Comparison of ENCODE assay signal across 21 cellular contexts in the genomic region with DNA sequence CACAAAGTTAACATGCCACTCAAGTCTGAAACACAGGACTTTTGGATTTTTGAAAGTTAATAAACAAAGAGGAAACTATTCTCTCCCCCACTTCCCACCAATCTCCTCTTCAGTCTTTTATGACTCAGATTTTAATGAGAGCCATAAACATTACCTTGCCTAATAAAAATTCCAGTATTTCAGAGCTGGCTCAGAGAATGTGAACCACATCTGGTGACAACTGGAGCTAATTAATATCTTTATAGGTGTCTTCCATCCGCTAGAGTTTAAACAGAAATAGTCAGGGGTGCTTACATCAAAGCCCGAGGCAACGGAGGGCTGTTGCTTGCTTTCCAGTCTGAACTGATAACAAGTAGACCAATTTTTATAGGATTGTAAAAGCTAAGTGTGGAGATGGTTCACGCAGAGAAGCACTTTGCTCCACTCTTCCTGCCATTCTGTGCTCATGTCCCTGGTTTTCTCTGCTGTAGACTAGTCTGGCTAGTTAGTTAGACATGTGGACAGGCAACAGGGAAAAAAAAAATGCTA.
DNase-seq lines count a peak whose midpoint lies in the region; FAIRE-seq and TF ChIP-seq lines count a peak whose summit lies in the region.
"Had no signal": no experiment of that assay in that cellular context is flagged by ENCODE, and none has a peak within 500 bp of the region (broad histone marks: within the 10 kb centered on the region; RNA-seq: fewer than 3 reads in every experiment).

No MANE protein-coding gene starts in this region.

- TF ChIP-seq CTCF in LNCaP clone FGC (IDR thresholded peaks at IDR 0.05; ENCODE audit: control insufficient read depth, extremely low read depth, insufficient read depth) (no peak), H1 (IDR thresholded peaks at IDR 0.05; ENCODE audit: control extremely low read depth in 1 of 3, insufficient read depth in 1 of 3, low read depth in 1 of 3, low read length in 3 of 3) (no peak), osteoblast (IDR thresholded peaks at IDR 0.05; ENCODE audit: extremely low read depth, low read depth, low read length) (no peak)

- H3K27me3 ChIP-seq in H1 (replicated peaks in 1 of 4; ENCODE audit: control insufficient read depth in 3 of 4, extremely low read depth in 1 of 4, insufficient read depth in 3 of 4, low read length in 3 of 4) (no peaks in the 10 kb centered on the region), mesenchymal stem cell (ENCODE audit: control insufficient read depth in 1 of 2, insufficient read depth in 1 of 2, low read length in 2 of 2) (no peaks in the 10 kb centered on the region), osteoblast (ENCODE audit: insufficient read depth, low read length) (no peaks in the 10 kb centered on the region)
- H3K27me3 ChIP-seq: neural progenitor cell had no signal

- in situ Hi-C loops in Caki2 (cut with HindIII; ENCODE audit: low pct_unique_long_range_greater_than_20kb, low sequenced_read_pairs), result no loop called here

- H3K9ac ChIP-seq in H1 (replicated peaks in 1 of 4; ENCODE audit: extremely low read depth in 1 of 4, low read depth in 3 of 4, low read length in 3 of 4), result no peak overlapping the region
- no peak overlapping the region for H3K9ac ChIP-seq in mesenchymal stem cell (ENCODE audit: low read length)
- H3K9ac ChIP-seq: neural progenitor cell had no signal

- H3K4me3 Mint-ChIP-seq in T-helper 2 cell treated with Interferon-gamma antibody and Interleukin-4, amounts not matched to agents 5 μg/mL and 100 μg/mL, for 36 hours, result no peak overlapping the region
- H3K4me3 Mint-ChIP-seq: activated CD4-positive, alpha-beta T cell treated with anti-CD3 and anti-CD28 coated beads for 36 hours; CD4-positive, CD25-positive, alpha-beta regulatory T cell; neural progenitor cell had no signal

- no peak overlapping the region for H4K8ac ChIP-seq in H1 (ENCODE audit: extremely low read depth, insufficient read depth, low read length)
- no peak overlapping the region for H4K8ac ChIP-seq in mesenchymal stem cell (ENCODE audit: low read length)

- no peaks in the 10 kb centered on the region for H3K4me1 Mint-ChIP-seq in T-helper 2 cell treated with Interferon-gamma antibody and Interleukin-4, amounts not matched to agents 5 μg/mL and 100 μg/mL, for 36 hours (ENCODE audit: low read depth)
- H3K4me1 Mint-ChIP-seq: activated CD4-positive, alpha-beta T cell treated with anti-CD3 and anti-CD28 coated beads for 36 hours; CD4-positive, CD25-positive, alpha-beta regulatory T cell had no signal

- no peaks in the 10 kb centered on the region for H3K79me2 ChIP-seq in H1 (ENCODE audit: control insufficient read depth in 1 of 2, insufficient read depth in 2 of 2, low read length in 2 of 2)
- H3K79me2 ChIP-seq in osteoblast (ENCODE audit: insufficient read depth, low read length), result no peaks in the 10 kb centered on the region

- H2BK120ac ChIP-seq in H1 (replicated peaks; ENCODE audit: low read depth, low read length) (peak overlapping the region; percentile 21), mesenchymal stem cell (ENCODE audit: low read depth, low read length) (no peak overlapping the region)

- no peaks in the 10 kb centered on the region for H3K36me3 ChIP-seq in H1 (ENCODE audit: control insufficient read depth in 2 of 4, insufficient read depth in 4 of 4, low read length in 3 of 4)
- H3K36me3 ChIP-seq in mesenchymal stem cell (ENCODE audit: control insufficient read depth in 1 of 2, insufficient read depth in 2 of 2, low read depth in 1 of 2, low read length in 2 of 2), result no peaks in the 10 kb centered on the region
- no peaks in the 10 kb centered on the region for H3K36me3 ChIP-seq in osteoblast (ENCODE audit: insufficient read depth, low read length)
- H3K36me3 ChIP-seq: heart right ventricle, neural progenitor cell had no signal

- DNase-seq in Caki2 (ENCODE audit: low read depth) (peak; percentile 33), LNCaP clone FGC (ENCODE audit: low read depth) (peak; percentile 54), H1 (ENCODE audit: low read depth in 1 of 2, low spot score in 2 of 2) (no peak), mesenchymal stem cell (peak; percentile 49), osteoblast (ENCODE audit: insufficient read length, low spot score, missing footprints) (no peak), CD1c-positive myeloid dendritic cell (ENCODE audit: extremely low spot score) (no peak), KG1 (lab: John Stamatoyannopoulos, UW) (no peak)
- DNase-seq in T-helper 2 cell treated with Interferon-gamma antibody and Interleukin-4, amounts not matched to agents 5 μg/mL and 100 μg/mL, for 36 hours (ENCODE audit: low spot score), result no peak
- DNase-seq: activated CD4-positive, alpha-beta T cell treated with anti-CD3 and anti-CD28 coated beads for 36 hours; activated naive CD4-positive, alpha-beta T cell treated with anti-CD3 and anti-CD28 coated beads, Interleukin-2, amount 50 U/mL, for 16 hours; activated T-cell treated with anti-CD3 and anti-CD28 coated beads, Interleukin-2, amount 50 U/mL, for 48 hours; anterior cingulate cortex; CD4-positive, CD25-positive, alpha-beta regulatory T cell; DMS79; heart right ventricle; IMR-90; NCI-H1694 treated with DMSO at 0.1 percent for 48 hours; NCI-H748 treated with DMSO at 0.1 percent for 48 hours; SHP77 treated with DMSO at 0.1 percent for 48 hours had no signal

- no peak for TF ChIP-seq RAD21 in H1 (IDR thresholded peaks at IDR 0.05 in 1 of 2, conservative IDR thresholded peaks at IDR 0.05 in 1 of 2; ENCODE audit: low read depth in 2 of 2, low read length in 2 of 2)

- no peaks in the 10 kb centered on the region for H3K23me2 ChIP-seq in H1 (ENCODE audit: low read depth, low read length)

- no peaks in the 10 kb centered on the region for H3K36me3 Mint-ChIP-seq in T-helper 2 cell treated with Interferon-gamma antibody and Interleukin-4, amounts not matched to agents 5 μg/mL and 100 μg/mL, for 36 hours (ENCODE audit: low read depth)
- H3K36me3 Mint-ChIP-seq: CD4-positive, CD25-positive, alpha-beta regulatory T cell; neural progenitor cell had no signal

- H3K18ac ChIP-seq in H1 (ENCODE audit: extremely low read depth, low read length) (no peak overlapping the region), mesenchymal stem cell (ENCODE audit: low read depth in 1 of 2, low read length in 2 of 2) (no peak overlapping the region)

- no peak overlapping the region for H3K27ac ChIP-seq in H1 (ENCODE audit: low read depth, low read length)
- H3K27ac ChIP-seq in mesenchymal stem cell (ENCODE audit: low read length, poor library complexity, severe bottlenecking), result no peak overlapping the region
- H3K27ac ChIP-seq in osteoblast (ENCODE audit: low read depth, low read length), result no peak overlapping the region
- H3K27ac ChIP-seq: heart right ventricle, HL-60, neural progenitor cell had no signal

- no peak overlapping the region for H3K56ac ChIP-seq in H1 (replicated peaks; ENCODE audit: insufficient read length, low read depth, low read length)

- H3K23ac ChIP-seq in H1 (ENCODE audit: insufficient read length) (no peak overlapping the region), mesenchymal stem cell (ENCODE audit: low read length in 2 of 2) (no peak overlapping the region)

- H3K79me1 ChIP-seq in H1 (ENCODE audit: low read depth, low read length) (no peaks in the 10 kb centered on the region), mesenchymal stem cell (replicated peaks; ENCODE audit: low read length, poor library complexity, severe bottlenecking) (no peaks in the 10 kb centered on the region)

- H2AK5ac ChIP-seq in H1 (ENCODE audit: low read depth, low read length) (no peak overlapping the region), mesenchymal stem cell (ENCODE audit: low read length, severe bottlenecking) (no peak overlapping the region)

- no peak overlapping the region for H3K4me3 ChIP-seq in LNCaP clone FGC (ENCODE audit: low read depth, low read length)
- no peak overlapping the region for H3K4me3 ChIP-seq in H1 (ENCODE audit: extremely low read depth in 1 of 4, insufficient read depth in 2 of 4, low read depth in 3 of 4, low read length in 4 of 4)
- no peak overlapping the region for H3K4me3 ChIP-seq in mesenchymal stem cell (ENCODE audit: insufficient read depth in 1 of 2, low read depth in 1 of 2, low read length in 2 of 2)
- no peak overlapping the region for H3K4me3 ChIP-seq in osteoblast (ENCODE audit: insufficient read depth, low read length)
- H3K4me3 ChIP-seq: heart right ventricle, neural progenitor cell had no signal

- no peak overlapping the region for H3K27ac Mint-ChIP-seq in T-helper 2 cell treated with Interferon-gamma antibody and Interleukin-4, amounts not matched to agents 5 μg/mL and 100 μg/mL, for 36 hours
- H3K27ac Mint-ChIP-seq: activated CD4-positive, alpha-beta T cell treated with anti-CD3 and anti-CD28 coated beads for 36 hours; CD4-positive, CD25-positive, alpha-beta regulatory T cell; neural progenitor cell had no signal

- FAIRE-seq in H1 (lab: Jason Lieb, UNC), result no peak

- H2BK12ac ChIP-seq in H1 (ENCODE audit: low read depth, low read length) (no peak overlapping the region), mesenchymal stem cell (ENCODE audit: low read length in 2 of 2) (no peak overlapping the region)

- no peak for TF ChIP-seq EP300 in H1 (IDR thresholded peaks at IDR 0.05; ENCODE audit: borderline replicate concordance in 1 of 2, low read depth in 2 of 2, low read length in 2 of 2)

- H3K27me3 Mint-ChIP-seq in T-helper 2 cell treated with Interferon-gamma antibody and Interleukin-4, amounts not matched to agents 5 μg/mL and 100 μg/mL, for 36 hours (ENCODE audit: low read depth), result no peaks in the 10 kb centered on the region
- H3K27me3 Mint-ChIP-seq: CD4-positive, CD25-positive, alpha-beta regulatory T cell had no signal

- no peak for TF ChIP-seq POLR2A in H1 (IDR thresholded peaks at IDR 0.05; ENCODE audit: control extremely low read depth in 1 of 2, low read depth in 2 of 2, low read length in 2 of 2)

- no peak overlapping the region for H2BK5ac ChIP-seq in H1 (ENCODE audit: low read depth, low read length)
- H2BK5ac ChIP-seq in mesenchymal stem cell (ENCODE audit: low read depth, low read length, poor library complexity, severe bottlenecking), result no peak overlapping the region

- H3K14ac ChIP-seq in H1 (ENCODE audit: insufficient read length), result no peak overlapping the region
- H3K14ac ChIP-seq in mesenchymal stem cell (ENCODE audit: low read length in 2 of 2), result no peak overlapping the region

- no peak overlapping the region for H4K5ac ChIP-seq in H1 (ENCODE audit: insufficient read length, low read depth, low read length)

- H2BK20ac ChIP-seq in H1 (ENCODE audit: low read length), result no peak overlapping the region; the same call in 1 of the 2 replicates

- peaks cover 3% of the 10 kb centered on the region for H3K9me3 Mint-ChIP-seq in T-helper 2 cell treated with Interferon-gamma antibody and Interleukin-4, amounts not matched to agents 5 μg/mL and 100 μg/mL, for 36 hours
- H3K9me3 Mint-ChIP-seq: neural progenitor cell had no signal

- H4K91ac ChIP-seq in H1 (replicated peaks; ENCODE audit: insufficient read length, low read length) (no peak overlapping the region), mesenchymal stem cell (ENCODE audit: low read length) (no peak overlapping the region)

- peaks cover 0 to under 1% (median 0%) of the 10 kb centered on the region in 4 experiments; a peak in 2 of 7 replicates for H3K4me1 ChIP-seq in H1 (replicated peaks in 1 of 4; ENCODE audit: control insufficient read depth in 3 of 4, insufficient read depth in 4 of 4, low read length in 3 of 4)
- H3K4me1 ChIP-seq in mesenchymal stem cell (ENCODE audit: control insufficient read depth, insufficient read depth, low read depth, low read length), result no peaks in the 10 kb centered on the region
- H3K4me1 ChIP-seq in osteoblast (ENCODE audit: insufficient read depth, low read length), result no peaks in the 10 kb centered on the region
- H3K4me1 ChIP-seq: heart right ventricle had no signal

- H3K4me2 ChIP-seq in H1 (ENCODE audit: insufficient read depth in 1 of 2, low read depth in 2 of 2, low read length in 2 of 2) (no peak overlapping the region), mesenchymal stem cell (ENCODE audit: low read length, poor library complexity, severe bottlenecking) (no peak overlapping the region), osteoblast (ENCODE audit: insufficient read depth, low read length) (no peak overlapping the region)

- 86% methylated on average over 4 of the region's 4 CpGs; no CpG with 5 or more reads in 1 of the 2 experiments for WGBS in H1 (ENCODE audit: extremely low coverage in 1 of 2, insufficient coverage in 1 of 2, insufficient read length in 1 of 2, insufficient replicate concordance in 2 of 2, low coverage in 1 of 2, low lambda C conversion rate in 2 of 2, missing lambda C conversion rate in 1 of 2), 2 experiments
- 6% methylated on average over 4 of the region's 4 CpGs for WGBS in mesenchymal stem cell

- H2AFZ ChIP-seq in H1 (ENCODE audit: low read length), result no peak overlapping the region
- H2AFZ ChIP-seq in mesenchymal stem cell (ENCODE audit: low read depth, low read length), result no peak overlapping the region
- H2AFZ ChIP-seq in osteoblast (ENCODE audit: low read length), result no peak overlapping the region
- H2AFZ ChIP-seq: neural progenitor cell had no signal

- CTCF ChIA-PET in H1 (lab: Charles Lee; ENCODE audit: partially characterized antibody), result interaction anchor here (0.6 to 1.2 kb wide), 3 partner anchors 24 to 50 kb away, joined by 3 to 4 read pairs (median 3); no protein-coding TSS in a partner anchor

- POLR2A ChIA-PET in H1 (lab: Charles Lee; ENCODE audit: partially characterized antibody), result no interaction called here

- no peaks in the 10 kb centered on the region for H4K20me1 ChIP-seq in H1 (replicated peaks in 1 of 2; ENCODE audit: control insufficient read depth in 1 of 2, insufficient read depth in 2 of 2, low read length in 2 of 2)
- H4K20me1 ChIP-seq in osteoblast (ENCODE audit: insufficient read depth, low read length), result no peaks in the 10 kb centered on the region

- no peaks in the 10 kb centered on the region for H3K9me3 ChIP-seq in H1 (ENCODE audit: insufficient read depth in 2 of 2, low read depth in 1 of 2, low read length in 1 of 2)
- H3K9me3 ChIP-seq in mesenchymal stem cell (ENCODE audit: control insufficient read depth, low read length), result no peaks in the 10 kb centered on the region
- peaks cover 2% of the 10 kb centered on the region for H3K9me3 ChIP-seq in osteoblast (ENCODE audit: low read depth, low read length)
- H3K9me3 ChIP-seq: heart right ventricle had no signal

- H2BK15ac ChIP-seq in H1 (ENCODE audit: low read length) (no peak overlapping the region), mesenchymal stem cell (ENCODE audit: low read depth, poor library complexity, severe bottlenecking) (no peak overlapping the region)

- H3K4ac ChIP-seq in H1 (replicated peaks; ENCODE audit: insufficient read length, low read depth, low read length), result no peak overlapping the region
- H3K4ac ChIP-seq in mesenchymal stem cell (ENCODE audit: low read depth in 1 of 2, low read length in 2 of 2), result no peak overlapping the region

Comparison
In these comparisons a context has a peak if more than half of its experiments do, and no peak if none do; other contexts are left out.
1. DNase-seq: peak in Caki2 (single experiment), LNCaP clone FGC (single experiment) and mesenchymal stem cell (single experiment); none in H1 (0 of 2), osteoblast (single experiment), CD1c-positive myeloid dendritic cell (single experiment), T-helper 2 cell treated with Interferon-gamma antibody and Interleukin-4, amounts not matched to agents 5 μg/mL and 100 μg/mL, for 36 hours (single experiment) and KG1 (single experiment).